Comparison of ENCODE assay signal across 1 cellular context in the genomic region with DNA sequence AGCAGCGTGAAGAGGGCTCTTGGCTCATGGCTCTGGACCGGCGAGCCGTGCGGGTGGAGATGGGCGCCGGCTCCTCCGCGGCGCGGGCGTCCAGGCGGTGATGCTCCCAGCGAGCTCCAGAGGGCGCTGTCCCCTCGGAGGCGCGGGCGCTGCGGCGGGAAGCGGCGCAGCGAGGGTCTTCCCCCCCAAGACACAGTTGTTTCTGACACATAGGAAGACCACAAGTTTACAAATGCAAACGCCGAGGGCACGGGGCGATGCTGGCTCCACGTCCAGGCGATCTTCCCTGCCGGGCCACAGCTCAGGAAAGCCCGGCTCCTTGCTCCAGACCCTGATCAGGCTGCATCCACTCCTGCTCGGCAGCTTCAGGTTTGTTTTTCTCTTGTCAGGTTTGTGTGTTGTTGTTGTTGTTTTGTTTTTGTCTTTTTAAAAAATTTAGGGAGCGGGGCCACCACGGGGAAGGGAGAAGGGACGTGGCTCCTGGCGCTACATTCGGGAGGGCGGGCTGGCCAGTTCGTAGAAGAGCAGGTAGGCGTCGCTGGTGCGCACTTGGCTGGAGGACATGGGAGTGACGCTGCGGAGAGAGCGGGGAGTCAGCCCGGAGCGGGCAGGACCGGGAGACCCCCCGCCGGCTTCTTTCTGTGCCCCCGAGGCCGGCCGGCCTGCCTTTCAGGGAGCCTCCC.
TF ChIP-seq lines count a peak whose summit lies in the region.

No MANE protein-coding gene starts in this region.

TF ChIP-seq in HepG2, 621 proteins besides CTCF, POLR2A, EP300 and RAD21:
- TF ChIP-seq AGO2 (optimal IDR thresholded peaks at IDR 0.05; ENCODE audit: low read depth, low read length) = peak; percentile 26
- TF ChIP-seq, protein P1, sequence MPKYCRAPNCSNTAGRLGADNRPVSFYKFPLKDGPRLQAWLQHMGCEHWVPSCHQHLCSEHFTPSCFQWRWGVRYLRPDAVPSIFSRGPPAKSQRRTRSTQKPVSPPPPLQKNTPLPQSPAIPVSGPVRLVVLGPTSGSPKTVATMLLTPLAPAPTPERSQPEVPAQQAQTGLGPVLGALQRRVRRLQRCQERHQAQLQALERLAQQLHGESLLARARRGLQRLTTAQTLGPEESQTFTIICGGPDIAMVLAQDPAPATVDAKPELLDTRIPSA (CRISPR knock-in tag; IDR thresholded peaks at IDR 0.05; ENCODE audit: borderline replicate concordance) = no peak
- peak; percentile 83 for TF ChIP-seq HOXA3 (CRISPR knock-in tag; IDR thresholded peaks at IDR 0.05)
- no peak for TF ChIP-seq KDM1A (CRISPR knock-in tag; IDR thresholded peaks at IDR 0.05)
- TF ChIP-seq ZNF136 (CRISPR knock-in tag; IDR thresholded peaks at IDR 0.05; ENCODE audit: low read depth) = no peak
- peak; percentile 99 for TF ChIP-seq ZBTB33 (CRISPR knock-in tag; IDR thresholded peaks at IDR 0.05)
- 0 out of 2 replicates have a peak, but pooled peaks have one; percentile 27 for TF ChIP-seq ZBTB38 (CRISPR knock-in tag; IDR thresholded peaks at IDR 0.05)
- no peak for TF ChIP-seq ZNF510 (CRISPR knock-in tag; IDR thresholded peaks at IDR 0.05; ENCODE audit: low read depth)
